Comparison of ENCODE assay signal across 15 cellular contexts in the genomic region with DNA sequence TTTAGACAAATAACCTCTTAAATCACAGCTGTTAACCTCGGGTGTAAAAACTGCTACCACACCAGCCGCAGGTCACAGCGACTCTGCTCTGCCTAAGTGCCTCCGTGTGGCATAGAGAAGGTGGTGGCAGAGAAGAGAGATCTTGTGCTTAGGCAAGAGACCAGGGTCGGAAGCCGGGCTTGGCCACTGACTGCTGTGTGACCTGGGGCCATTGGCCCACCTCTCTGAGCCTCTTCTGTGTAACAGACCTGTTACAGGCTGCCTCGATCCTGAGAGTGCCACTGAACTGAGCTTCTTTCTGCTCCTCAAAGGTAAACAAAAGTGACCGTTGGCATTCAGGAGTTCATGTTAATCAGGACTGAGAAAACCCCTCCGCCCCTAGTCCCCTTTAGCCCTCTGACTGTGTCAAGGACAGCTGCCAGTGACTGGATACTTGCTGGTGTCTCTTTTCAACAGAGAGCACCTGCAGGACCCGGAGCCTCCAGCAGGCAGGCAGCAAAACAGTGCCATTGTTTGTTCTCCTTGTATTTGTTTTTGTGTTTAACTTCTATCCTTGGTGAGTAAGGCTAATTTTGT. TPM values are rescaled to one million over a fixed set of nuclear protein-coding genes. Genes with fewer than 3 reads are reported as not detected.
DNase-seq lines count a peak whose midpoint lies in the region; ATAC-seq and TF ChIP-seq lines count a peak whose summit lies in the region.
"Had no signal": no experiment of that assay in that cellular context is flagged by ENCODE, and none has a peak within 500 bp of the region (broad histone marks: within the 10 kb centered on the region; RNA-seq: fewer than 3 reads in every experiment).

No MANE protein-coding gene starts in this region.

- in situ Hi-C loops in T47D (cut with HindIII; ENCODE audit: low pct_unique_long_range_greater_than_20kb, low sequenced_read_pairs), result no loop called here

- intact Hi-C loops in Right ventricle myocardium superior (cut with DNase I) (no loop called here), left ventricle myocardium superior (cut with micrococcal nuclease) (no loop called here), uterus (cut with DNase I; ENCODE audit: low total_unique reads) (no loop called here)

- TF ChIP-seq CTCF in uterus (IDR thresholded peaks at IDR 0.05), result peak in 2 of 4 experiments; percentile 21 to 31

- H3K4me1 ChIP-seq in uterus, result peaks cover 34 to 56% of the 10 kb centered on the region in 2 donors

- H3K9me3 ChIP-seq in uterus, result no peaks in the 10 kb centered on the region
- H3K9me3 ChIP-seq: prostate gland had no signal

- no peak for ATAC-seq in Right ventricle myocardium superior (ENCODE audit: poor library complexity)
- no peak for ATAC-seq in left ventricle myocardium superior
- ATAC-seq in GM19452 (IDR thresholded peaks at IDR 0.05; ENCODE audit: unreplicated experiment), result no peak
- ATAC-seq: foreskin keratinocyte, left colon, T-cell had no signal

- peak; percentile 42 for DNase-seq in Right ventricle myocardium superior
- no peak for DNase-seq in left ventricle myocardium superior
- DNase-seq in T47D (ENCODE audit: low read depth in 1 of 2, low spot score in 1 of 2), result peak; percentile 54 to 65
- DNase-seq in myocyte (ENCODE audit: low read depth), result peak; percentile 37
- no peak for DNase-seq in uterus
- DNase-seq in glomerular visceral epithelial cell (ENCODE audit: extremely low spot score), result no peak
- DNase-seq in NCI-H2196 treated with DMSO at 0.1 percent for 48 hours (lab: John Stamatoyannopoulos, UW; ENCODE audit: unreplicated experiment), result no peak
- DNase-seq: activated CD4-positive, alpha-beta memory T cell treated with anti-CD3 and anti-CD28 coated beads for 36 hours; activated naive CD4-positive, alpha-beta T cell treated with anti-CD3 and anti-CD28 coated beads for 36 hours; foreskin keratinocyte; left colon; T-cell had no signal

- peak overlapping the region; percentile 81 to 97 for H3K27ac ChIP-seq in uterus
- H3K27ac ChIP-seq: foreskin keratinocyte had no signal

- H3K4me3 ChIP-seq in uterus, result no peak overlapping the region
- H3K4me3 ChIP-seq: coronary artery, prostate gland had no signal

- no peak for TF ChIP-seq POLR2A in uterus (IDR thresholded peaks at IDR 0.05)

- H3K27me3 ChIP-seq in uterus, result no peaks in the 10 kb centered on the region
- H3K27me3 ChIP-seq: foreskin keratinocyte had no signal

- no peaks in the 10 kb centered on the region for H3K36me3 ChIP-seq in uterus
- H3K36me3 ChIP-seq: prostate gland had no signal

RNA-seq across cellular contexts. Expression of a gene that starts 36.5 kb away (rescaled TPM):
- total RNA-seq in Right ventricle myocardium superior (44.8 TPM), left ventricle myocardium superior (49.5 TPM), myocyte (7.1 and 10.0 TPM in 2 replicates), uterus (100 to 1,000 TPM in 1 of 4 donors, 10 to 100 TPM in 3; 18.7 to 188 (median 36.7) TPM)
- polyA plus RNA-seq in myocyte (2012), result 23.2 TPM

Comparison
In these comparisons a context has a peak if more than half of its experiments do, and no peak if none do; other contexts are left out.
1. DNase-seq: peak in Right ventricle myocardium superior (single experiment), T47D (2 of 2) and myocyte (single experiment); none in left ventricle myocardium superior (single experiment), uterus (0 of 2), glomerular visceral epithelial cell (single experiment) and NCI-H2196 treated with DMSO at 0.1 percent for 48 hours (single experiment).